21 cellular contexts compared by ENCODE assay signal in genomic region chr12:95181103-95181502, GRCh38.
"Had no signal": no experiment of that assay in that cellular context is flagged by ENCODE, and none has a peak within 500 bp of the region (broad histone marks: within the 10 kb centered on the region; RNA-seq: fewer than 3 reads in every experiment).

No MANE protein-coding gene starts in this region.

- H3K4me1 Mint-ChIP-seq: activated naive CD8-positive, alpha-beta T cell treated with anti-CD3 and anti-CD28 coated beads, Interleukin-2, amount 10 ng/mL, durations not matched to agents 7 days and 5 days had no signal

- H3K4me3 Mint-ChIP-seq: activated CD8-positive, alpha-beta T cell treated with anti-CD3 and anti-CD28 coated beads for 36 hours; activated naive CD8-positive, alpha-beta T cell treated with anti-CD3 and anti-CD28 coated beads, Interleukin-2, amount 10 ng/mL, durations not matched to agents 7 days and 5 days had no signal

- H3K27me3 ChIP-seq: adrenal gland, Peyer's patch, SJCRH30 had no signal

- H3K36me3 ChIP-seq: adrenal gland, SJCRH30 had no signal

- H3K9me2 ChIP-seq: SK-N-SH had no signal

- H3K36me3 Mint-ChIP-seq: activated naive CD8-positive, alpha-beta T cell treated with anti-CD3 and anti-CD28 coated beads, Interleukin-2, amount 10 ng/mL, durations not matched to agents 7 days and 5 days had no signal

- H3K27me3 Mint-ChIP-seq: activated CD8-positive, alpha-beta T cell treated with anti-CD3 and anti-CD28 coated beads for 36 hours had no signal

- H3K4me1 ChIP-seq: Peyer's patch, SJCRH30 had no signal

- H3K27ac Mint-ChIP-seq: activated CD8-positive, alpha-beta T cell treated with anti-CD3 and anti-CD28 coated beads for 36 hours; activated naive CD8-positive, alpha-beta T cell treated with anti-CD3 and anti-CD28 coated beads, Interleukin-2, amount 10 ng/mL, durations not matched to agents 7 days and 5 days had no signal

- DNase-seq: activated CD4-positive, alpha-beta T cell treated with anti-CD3 and anti-CD28 coated beads for 4 hours; activated CD8-positive, alpha-beta memory T cell treated with anti-CD3 and anti-CD28 coated beads, Interleukin-2, amount 50 U/mL, for 48 hours; activated CD8-positive, alpha-beta T cell treated with anti-CD3 and anti-CD28 coated beads for 36 hours; activated naive CD4-positive, alpha-beta T cell treated with anti-CD3 and anti-CD28 coated beads, Interleukin-2, amount 50 U/mL, for 16 hours; activated naive CD8-positive, alpha-beta T cell treated with anti-CD3 and anti-CD28 coated beads, Interleukin-2, amount 10 ng/mL, durations not matched to agents 7 days and 5 days; activated T-cell treated with anti-CD3 and anti-CD28 coated beads, Interleukin-2, amount 50 U/mL, for 1 hour; adrenal gland; anterior cingulate cortex; cerebellar nuclear complex; Kasumi-1; NCI-H1048; NCI-H1436; NCI-H187; NCI-H446 treated with DMSO at 0.1 percent for 48 hours; NCI-H524 treated with DMSO at 0.1 percent for 48 hours; Peyer's patch; Right ventricle myocardium superior; SJCRH30; SK-N-SH; T-helper 1 cell had no signal

- H3K9me3 ChIP-seq: adrenal gland, Peyer's patch, SJCRH30, SK-N-SH had no signal

- H3K9ac ChIP-seq: SK-N-SH had no signal

- H3K9me3 Mint-ChIP-seq: activated CD8-positive, alpha-beta T cell treated with anti-CD3 and anti-CD28 coated beads for 36 hours; activated naive CD8-positive, alpha-beta T cell treated with anti-CD3 and anti-CD28 coated beads, Interleukin-2, amount 10 ng/mL, durations not matched to agents 7 days and 5 days had no signal

- H3K4me2 ChIP-seq: SK-N-SH had no signal

- H3K4me3 ChIP-seq: adrenal gland, Peyer's patch, SJCRH30 had no signal

- H3K27ac ChIP-seq: adrenal gland, Peyer's patch, RWPE1, SJCRH30 had no signal
